ENCODE assay signal across 11 cellular contexts in the genomic region with DNA sequence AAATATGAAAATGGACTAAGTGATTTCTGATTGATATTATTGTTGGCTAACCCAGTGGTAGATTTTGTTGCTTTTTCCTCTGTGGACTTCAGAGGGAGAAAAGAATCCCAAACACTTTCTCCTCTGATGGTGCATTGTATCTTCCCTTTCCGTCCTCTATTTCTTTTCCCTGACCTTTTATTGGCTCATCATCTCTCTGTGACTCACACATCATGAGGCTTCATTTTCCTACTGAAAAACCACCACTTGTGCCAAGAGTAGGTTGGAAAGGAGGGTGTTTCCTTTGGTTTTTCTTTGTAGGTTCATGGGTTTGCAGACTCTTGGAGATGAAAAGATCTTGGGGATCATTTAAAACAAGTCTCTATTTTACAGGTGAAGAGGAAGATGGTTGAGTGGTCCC.
DNase-seq lines count a peak whose midpoint lies in the region; ATAC-seq, FAIRE-seq and TF ChIP-seq lines count a peak whose summit lies in the region.
"Had no signal": no experiment of that assay in that cellular context is flagged by ENCODE, and none has a peak within 500 bp of the region (broad histone marks: within the 10 kb centered on the region; RNA-seq: fewer than 3 reads in every experiment).

No MANE protein-coding gene starts in this region.

- intact Hi-C loops in sigmoid colon (cut with DNase I), result no loop called here

- peak overlapping the region in 1 of 4 donors; percentile 15 for H3K27ac ChIP-seq in sigmoid colon

- DNase-seq in AG08396 (ENCODE audit: low spot score) (peak; percentile 7), RCC 7860 (ENCODE audit: low spot score) (peak; percentile 31), epithelial cell of esophagus (ENCODE audit: low read depth) (peak; percentile 61), myocyte (ENCODE audit: low read depth) (peak; percentile 59), NCI-H2107 treated with DMSO at 0.1 percent for 48 hours (lab: John Stamatoyannopoulos, UW; ENCODE audit: unreplicated experiment) (no peak), NCI-H1417 (lab: John Stamatoyannopoulos, UW) (no peak), sigmoid colon (no peak)
- DNase-seq: BE2C; effector memory CD4-positive, alpha-beta T cell; islet precursor cell had no signal

- no peak for TF ChIP-seq EP300 in sigmoid colon (IDR thresholded peaks at IDR 0.05)

- no peak for TF ChIP-seq CTCF in epithelial cell of esophagus (IDR thresholded peaks at IDR 0.05; ENCODE audit: insufficient read depth, low read depth, low read length, missing control alignments)
- no peak for TF ChIP-seq CTCF in sigmoid colon (IDR thresholded peaks at IDR 0.05)

- TF ChIP-seq POLR2A in sigmoid colon (IDR thresholded peaks at IDR 0.05), result no peak

- no peaks in the 10 kb centered on the region for H3K9me3 ChIP-seq in sigmoid colon
- H3K9me3 ChIP-seq: BE2C had no signal

- peak; percentile 65 for FAIRE-seq in RCC 7860 (lab: Jason Lieb, UNC)

- H3K4me3 ChIP-seq in epithelial cell of esophagus (ENCODE audit: low read length) (no peak overlapping the region), sigmoid colon (no peak overlapping the region)

- no peaks in the 10 kb centered on the region for H3K27me3 ChIP-seq in sigmoid colon
- H3K27me3 ChIP-seq: BE2C had no signal

- ATAC-seq in GM21717 (IDR thresholded peaks at IDR 0.05; ENCODE audit: unreplicated experiment), result no peak

- H3K36me3 ChIP-seq in sigmoid colon, result no peaks in the 10 kb centered on the region
- H3K36me3 ChIP-seq: BE2C had no signal

- peaks cover 0 to 23% (median 18%) of the 10 kb centered on the region in 4 donors for H3K4me1 ChIP-seq in sigmoid colon
- H3K4me1 ChIP-seq: BE2C had no signal

- WGBS in sigmoid colon, 2 donors, result 20 to 29% methylated on average over 1 of the region's 1 CpG

Comparison
In these comparisons a context has a peak if more than half of its experiments do, and no peak if none do; other contexts are left out.
1. DNase-seq: peak in AG08396 (single experiment), RCC 7860 (single experiment), epithelial cell of esophagus (single experiment) and myocyte (single experiment); none in NCI-H2107 treated with DMSO at 0.1 percent for 48 hours (single experiment), NCI-H1417 (0 of 3) and sigmoid colon (single experiment).